1 cellular context compared by ENCODE assay signal in the genomic region with DNA sequence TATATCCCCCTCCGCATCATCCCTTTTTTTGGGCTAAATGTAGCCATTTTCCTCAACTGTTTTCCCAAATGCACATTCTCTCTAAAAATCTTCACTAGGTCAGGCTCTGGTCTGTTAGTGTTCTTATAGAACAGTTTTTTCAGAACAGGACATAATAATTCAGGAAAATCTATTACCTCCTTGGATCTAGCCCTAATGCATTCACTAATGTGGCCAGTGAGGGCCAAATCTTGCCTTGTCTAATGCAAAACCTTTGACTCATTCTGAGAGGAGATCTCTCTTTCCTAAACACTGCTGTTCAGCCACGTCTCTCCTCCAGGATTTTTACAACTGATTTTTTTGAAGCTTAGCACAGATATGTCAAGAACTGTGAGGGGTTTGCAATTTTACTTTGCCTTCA.
TF ChIP-seq lines count a peak whose summit lies in the region.

No MANE protein-coding gene starts in this region.

TF ChIP-seq in SK-N-SH, 30 proteins besides CTCF, POLR2A, EP300 and RAD21 (continued from another document):
- TF ChIP-seq, protein P1, sequence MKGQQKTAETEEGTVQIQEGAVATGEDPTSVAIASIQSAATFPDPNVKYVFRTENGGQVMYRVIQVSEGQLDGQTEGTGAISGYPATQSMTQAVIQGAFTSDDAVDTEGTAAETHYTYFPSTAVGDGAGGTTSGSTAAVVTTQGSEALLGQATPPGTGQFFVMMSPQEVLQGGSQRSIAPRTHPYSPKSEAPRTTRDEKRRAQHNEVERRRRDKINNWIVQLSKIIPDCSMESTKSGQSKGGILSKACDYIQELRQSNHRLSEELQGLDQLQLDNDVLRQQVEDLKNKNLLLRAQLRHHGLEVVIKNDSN (IDR thresholded peaks at IDR 0.05; ENCODE audit: borderline replicate concordance, low read depth) = no peak
- TF ChIP-seq EZH2phosphoT487 (IDR thresholded peaks at IDR 0.05; ENCODE audit: borderline replicate concordance, low read depth) (no peak), POLR2AphosphoS5 (IDR thresholded peaks at IDR 0.05; ENCODE audit: low read depth, low read length) (no peak), GABPA (IDR thresholded peaks at IDR 0.05; ENCODE audit: low read depth) (no peak), FOSL2 (IDR thresholded peaks at IDR 0.05; ENCODE audit: borderline replicate concordance, low read depth) (no peak), TAF1 (IDR thresholded peaks at IDR 0.05; ENCODE audit: borderline replicate concordance, low read depth, low read length) (no peak), RFX5 (IDR thresholded peaks at IDR 0.05; ENCODE audit: low read length) (no peak), RCOR1 (IDR thresholded peaks at IDR 0.05; ENCODE audit: low read length) (no peak), FOXJ3 (CRISPR knock-in tag; IDR thresholded peaks at IDR 0.05) (no peak), TEAD4 (IDR thresholded peaks at IDR 0.05; ENCODE audit: borderline replicate concordance, insufficient read depth) (no peak), NRF1 (IDR thresholded peaks at IDR 0.05; ENCODE audit: low read depth, low read length) (no peak)
- TF ChIP-seq, protein P2, sequence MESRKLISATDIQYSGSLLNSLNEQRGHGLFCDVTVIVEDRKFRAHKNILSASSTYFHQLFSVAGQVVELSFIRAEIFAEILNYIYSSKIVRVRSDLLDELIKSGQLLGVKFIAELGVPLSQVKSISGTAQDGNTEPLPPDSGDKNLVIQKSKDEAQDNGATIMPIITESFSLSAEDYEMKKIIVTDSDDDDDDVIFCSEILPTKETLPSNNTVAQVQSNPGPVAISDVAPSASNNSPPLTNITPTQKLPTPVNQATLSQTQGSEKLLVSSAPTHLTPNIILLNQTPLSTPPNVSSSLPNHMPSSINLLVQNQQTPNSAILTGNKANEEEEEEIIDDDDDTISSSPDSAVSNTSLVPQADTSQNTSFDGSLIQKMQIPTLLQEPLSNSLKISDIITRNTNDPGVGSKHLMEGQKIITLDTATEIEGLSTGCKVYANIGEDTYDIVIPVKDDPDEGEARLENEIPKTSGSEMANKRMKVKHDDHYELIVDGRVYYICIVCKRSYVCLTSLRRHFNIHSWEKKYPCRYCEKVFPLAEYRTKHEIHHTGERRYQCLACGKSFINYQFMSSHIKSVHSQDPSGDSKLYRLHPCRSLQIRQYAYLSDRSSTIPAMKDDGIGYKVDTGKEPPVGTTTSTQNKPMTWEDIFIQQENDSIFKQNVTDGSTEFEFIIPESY (IDR thresholded peaks at IDR 0.05; ENCODE audit: borderline replicate concordance, low read depth) = no peak
- TF ChIP-seq, protein P3, sequence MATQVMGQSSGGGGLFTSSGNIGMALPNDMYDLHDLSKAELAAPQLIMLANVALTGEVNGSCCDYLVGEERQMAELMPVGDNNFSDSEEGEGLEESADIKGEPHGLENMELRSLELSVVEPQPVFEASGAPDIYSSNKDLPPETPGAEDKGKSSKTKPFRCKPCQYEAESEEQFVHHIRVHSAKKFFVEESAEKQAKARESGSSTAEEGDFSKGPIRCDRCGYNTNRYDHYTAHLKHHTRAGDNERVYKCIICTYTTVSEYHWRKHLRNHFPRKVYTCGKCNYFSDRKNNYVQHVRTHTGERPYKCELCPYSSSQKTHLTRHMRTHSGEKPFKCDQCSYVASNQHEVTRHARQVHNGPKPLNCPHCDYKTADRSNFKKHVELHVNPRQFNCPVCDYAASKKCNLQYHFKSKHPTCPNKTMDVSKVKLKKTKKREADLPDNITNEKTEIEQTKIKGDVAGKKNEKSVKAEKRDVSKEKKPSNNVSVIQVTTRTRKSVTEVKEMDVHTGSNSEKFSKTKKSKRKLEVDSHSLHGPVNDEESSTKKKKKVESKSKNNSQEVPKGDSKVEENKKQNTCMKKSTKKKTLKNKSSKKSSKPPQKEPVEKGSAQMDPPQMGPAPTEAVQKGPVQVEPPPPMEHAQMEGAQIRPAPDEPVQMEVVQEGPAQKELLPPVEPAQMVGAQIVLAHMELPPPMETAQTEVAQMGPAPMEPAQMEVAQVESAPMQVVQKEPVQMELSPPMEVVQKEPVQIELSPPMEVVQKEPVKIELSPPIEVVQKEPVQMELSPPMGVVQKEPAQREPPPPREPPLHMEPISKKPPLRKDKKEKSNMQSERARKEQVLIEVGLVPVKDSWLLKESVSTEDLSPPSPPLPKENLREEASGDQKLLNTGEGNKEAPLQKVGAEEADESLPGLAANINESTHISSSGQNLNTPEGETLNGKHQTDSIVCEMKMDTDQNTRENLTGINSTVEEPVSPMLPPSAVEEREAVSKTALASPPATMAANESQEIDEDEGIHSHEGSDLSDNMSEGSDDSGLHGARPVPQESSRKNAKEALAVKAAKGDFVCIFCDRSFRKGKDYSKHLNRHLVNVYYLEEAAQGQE (IDR thresholded peaks at IDR 0.05; ENCODE audit: low read depth, low read length) = no peak
- TF ChIP-seq, protein P4, sequence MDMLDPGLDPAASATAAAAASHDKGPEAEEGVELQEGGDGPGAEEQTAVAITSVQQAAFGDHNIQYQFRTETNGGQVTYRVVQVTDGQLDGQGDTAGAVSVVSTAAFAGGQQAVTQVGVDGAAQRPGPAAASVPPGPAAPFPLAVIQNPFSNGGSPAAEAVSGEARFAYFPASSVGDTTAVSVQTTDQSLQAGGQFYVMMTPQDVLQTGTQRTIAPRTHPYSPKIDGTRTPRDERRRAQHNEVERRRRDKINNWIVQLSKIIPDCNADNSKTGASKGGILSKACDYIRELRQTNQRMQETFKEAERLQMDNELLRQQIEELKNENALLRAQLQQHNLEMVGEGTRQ (IDR thresholded peaks at IDR 0.05; ENCODE audit: borderline replicate concordance, low read depth, low read length) = no peak
